Comparison of ENCODE assay signal across 8 cellular contexts in genomic region chr10:73625884-73626753, GRCh38. TPM values are rescaled to one million over a fixed set of nuclear protein-coding genes. Genes with fewer than 3 reads are reported as not detected.
A peak's percentile ranks its signal among the peaks of the same experiment; 100 is the strongest.
DNase-seq lines count a peak whose midpoint lies in the region; ATAC-seq and TF ChIP-seq lines count a peak whose summit lies in the region.

No MANE protein-coding gene starts in this region.

- DNase-seq in GM13977 (ENCODE audit: low spot score) (peak; percentile 96), NCI-H146 (lab: John Stamatoyannopoulos, UW) (peak; percentile 96), T-cell (peak; percentile 74 to 97 (median 93)), amygdala (lab: John Stamatoyannopoulos, UW) (peak; percentile 16 to 93 (median 80)), left ventricle myocardium superior (peak; percentile 95), progenitor cell of endocrine pancreas (ENCODE audit: low spot score, unreplicated experiment) (peak; percentile 85), ureter (ENCODE audit: low spot score) (peak; percentile 94)

- H3K4me3 Mint-ChIP-seq in T-cell (peak overlapping the region; percentile 81 to 96 (median 92)), progenitor cell of endocrine pancreas (ENCODE audit: low read depth) (peak overlapping the region; percentile 99)

- H3K27ac Mint-ChIP-seq in T-cell, result peak overlapping the region; percentile 97
- peak overlapping the region; percentile 100 for H3K27ac Mint-ChIP-seq in progenitor cell of endocrine pancreas

- H3K27me3 Mint-ChIP-seq in T-cell, result no peaks in the 10 kb centered on the region
- no peaks in the 10 kb centered on the region for H3K27me3 Mint-ChIP-seq in progenitor cell of endocrine pancreas

- in situ Hi-C loops in GM13977 (cut with MboI; ENCODE audit: low pct_unique_long_range_greater_than_20kb, low sequenced_read_pairs, unreplicated experiment), result loop anchor here (25.0 kb wide), 1 partner anchor 364 kb away; the partner anchor contains the start of gene MRPS16

- H3K36me3 Mint-ChIP-seq in T-cell (no peaks in the 10 kb centered on the region), progenitor cell of endocrine pancreas (ENCODE audit: insufficient read depth) (peaks cover 1% of the 10 kb centered on the region)

- intact Hi-C loops in left ventricle myocardium superior (cut with micrococcal nuclease), result no loop called here

- CTCF ChIA-PET in T-cell (lab: Charles Lee), result interaction anchor here (0.6 to 1.7 kb wide), 10 partner anchors 10 to 529 kb away, joined by 3 to 6 read pairs (median 4); partner anchors contain the start of genes CFAP70 (in 1 of the 2), MYOZ1 (in 1 of the 2) and PPP3CB (in 1 of the 2)

- ATAC-seq in HG02870 (IDR thresholded peaks at IDR 0.05; ENCODE audit: unreplicated experiment), result peak; percentile 96
- ATAC-seq in T-cell (replicated peaks in 1 of 4), result peak; percentile 95 to 97 (median 97)
- peak; percentile 98 for ATAC-seq in left ventricle myocardium superior

- H3K9me3 Mint-ChIP-seq in T-cell (no peaks in the 10 kb centered on the region), progenitor cell of endocrine pancreas (ENCODE audit: low read depth) (no peaks in the 10 kb centered on the region)

- TF ChIP-seq CTCF in GM13977 (IDR thresholded peaks at IDR 0.05; ENCODE audit: extremely low read depth, insufficient read depth, missing control alignments), result no peak
- no peak for TF ChIP-seq CTCF in progenitor cell of endocrine pancreas (IDR thresholded peaks at IDR 0.05; ENCODE audit: unreplicated experiment)

- POLR2A ChIA-PET in T-cell (lab: Charles Lee), result interaction anchor here (0.6 to 1.0 kb wide), 9 partner anchors 10 to 1853 kb away, joined by 3 to 8 read pairs (median 3); no protein-coding TSS in a partner anchor

- H3K4me1 Mint-ChIP-seq in T-cell (peaks cover 5 to 26% (median 20%) of the 10 kb centered on the region in 3 donors), progenitor cell of endocrine pancreas (ENCODE audit: low read depth) (peaks cover 8% of the 10 kb centered on the region)

RNA-seq across cellular contexts. Expression of gene MYOZ1, which starts 15.2 kb away (rescaled TPM):
- total RNA-seq in T-cell, result not detected
- total RNA-seq in left ventricle myocardium superior, result 0.32 TPM
- total RNA-seq in progenitor cell of endocrine pancreas, result 0.31 TPM in 1 of 2 replicates, not detected in the other
- total RNA-seq in ureter, result 0.91 TPM

RNA-seq across cellular contexts. Expression of gene SYNPO2L, which starts 29.7 kb away (rescaled TPM):
- total RNA-seq in T-cell, result not detected
- total RNA-seq in left ventricle myocardium superior, result 237 TPM
- 0.07 TPM in 1 of 2 replicates, not detected in the other for total RNA-seq in progenitor cell of endocrine pancreas
- total RNA-seq in ureter, result 0.29 TPM

RNA-seq across cellular contexts. Expression of gene USP54, which starts 35.0 kb away (rescaled TPM):
- 1 to 10 TPM; 4.2 to 6.6 (median 5.5) TPM for total RNA-seq in T-cell
- 22.4 TPM for total RNA-seq in left ventricle myocardium superior
- 79.0 and 83.8 TPM in 2 replicates for total RNA-seq in progenitor cell of endocrine pancreas
- total RNA-seq in ureter, result 124 TPM

Comparison
In these comparisons a context has a peak if more than half of its experiments do, and no peak if none do; other contexts are left out.
1. Peak in every context shown above with its lines: DNase-seq and ATAC-seq.
2. RNA of gene SYNPO2L, which starts 29.7 kb away (total RNA-seq): 237 TPM in left ventricle myocardium superior (single experiment); 0.29 TPM in ureter (single experiment), 0.07 TPM in progenitor cell of endocrine pancreas and not detected in T-cell; every median in the first group is over 100 times any median in the second.